ENCODE assay signal across 8 cellular contexts in the genomic region with DNA sequence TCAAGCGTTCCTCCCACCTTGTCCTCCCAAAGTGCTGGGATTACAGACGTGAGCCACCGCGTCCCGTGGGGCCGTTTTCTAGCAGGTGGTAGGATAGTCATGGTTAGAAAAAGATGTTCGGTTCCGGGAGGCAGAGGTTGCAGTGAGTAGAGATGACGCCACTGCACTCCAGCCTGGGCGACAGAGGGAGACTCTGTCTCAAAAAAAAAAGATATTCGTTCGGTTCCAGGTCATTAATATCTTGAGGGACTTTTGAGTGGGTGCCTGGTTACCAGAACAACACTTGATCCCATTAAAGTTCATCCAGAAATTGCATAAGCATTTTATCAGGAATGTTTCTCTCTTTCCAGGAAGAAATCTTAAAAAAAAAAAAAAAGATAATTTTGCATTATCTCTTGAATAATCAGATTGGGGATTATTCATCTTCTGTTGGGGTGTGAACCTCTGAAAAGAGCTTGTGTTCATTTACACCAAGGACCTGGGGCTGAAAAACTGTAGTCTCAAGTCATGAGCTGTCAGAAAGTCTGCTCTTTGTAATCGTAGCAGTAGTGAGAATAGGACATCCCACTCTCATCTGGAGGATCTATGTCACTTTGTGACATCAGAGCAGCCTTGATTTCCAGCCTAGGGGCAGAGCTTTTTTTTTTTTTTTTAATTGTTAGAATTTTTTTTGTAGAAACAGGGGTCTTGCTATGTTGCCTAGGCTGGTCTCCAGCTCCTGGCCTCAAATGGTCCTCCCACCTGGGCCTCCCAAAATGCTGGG. TPM values are rescaled to one million over a fixed set of nuclear protein-coding genes. Genes with fewer than 3 reads are reported as not detected.
A peak's percentile ranks its signal among the peaks of the same experiment; 100 is the strongest.
DNase-seq lines count a peak whose midpoint lies in the region; ATAC-seq and TF ChIP-seq lines count a peak whose summit lies in the region.

No MANE protein-coding gene starts in this region.

- no peaks in the 10 kb centered on the region for H3K36me3 ChIP-seq in OCI-LY1 (ENCODE audit: insufficient read depth, low read length)
- H3K36me3 ChIP-seq in skeletal muscle tissue (ENCODE audit: control insufficient read depth in 3 of 3, insufficient read depth in 3 of 3, low read length in 3 of 3) = peaks cover 0 to under 1% (median 0%) of the 10 kb centered on the region in 3 donors

- H3K9ac ChIP-seq in OCI-LY1 (ENCODE audit: low read length) = no peak overlapping the region
- H3K9ac ChIP-seq in skeletal muscle tissue (ENCODE audit: low read depth in 1 of 3, low read length in 3 of 3) = peak overlapping the region in 2 of 3 donors; percentile 1 to 35

- ATAC-seq in HG02840 (IDR thresholded peaks at IDR 0.05; ENCODE audit: low FRiP score, unreplicated experiment) = no peak

- no peak overlapping the region for H2AFZ ChIP-seq in OCI-LY1 (ENCODE audit: low read length)

- peaks cover 44% of the 10 kb centered on the region for H3K4me1 Mint-ChIP-seq in HFFc6 (ENCODE audit: low read depth)

- peak overlapping the region; percentile 76 for H3K4me2 ChIP-seq in OCI-LY1 (ENCODE audit: low read length)

- peak; percentile 6 for DNase-seq in HFFc6
- DNase-seq in fibroblast of peridontal ligament (ENCODE audit: extremely low read depth) = peak; percentile 29
- no peak for DNase-seq in KG1 (lab: John Stamatoyannopoulos, UW)
- no peak for DNase-seq in NOMO-1 treated with dmso at 0.1 percent for 144 hours (lab: John Stamatoyannopoulos, UW; ENCODE audit: unreplicated experiment)
- DNase-seq in activated CD8-positive, alpha-beta memory T cell treated with anti-CD3 and anti-CD28 coated beads, Interleukin-2, amount 50 U/mL, for 48 hours = no peak

- peaks cover 1% of the 10 kb centered on the region; the same call in 1 of the 2 replicates for H3K36me3 Mint-ChIP-seq in HFFc6 (ENCODE audit: low read depth)

- H3F3A ChIP-seq in OCI-LY1 (ENCODE audit: insufficient read depth, low read length) = no peaks in the 10 kb centered on the region

- H3K4me3 ChIP-seq in OCI-LY1 (ENCODE audit: low read depth, low read length, poor library complexity, severe bottlenecking) = no peak overlapping the region
- peak overlapping the region; percentile 42 to 93 (median 91) for H3K4me3 ChIP-seq in skeletal muscle tissue (ENCODE audit: low read length in 3 of 3)

- no peaks in the 10 kb centered on the region for H3K9me2 ChIP-seq in OCI-LY1 (ENCODE audit: low read depth, low read length)

- TF ChIP-seq CTCF in HFFc6 (IDR thresholded peaks at IDR 0.05) (0 out of 2 replicates have a peak, but pooled peaks have one; percentile 18), OCI-LY1 (IDR thresholded peaks at IDR 0.05; ENCODE audit: low read length) (no peak)

- peak overlapping the region; percentile 87 for H3K4me3 Mint-ChIP-seq in HFFc6

- H3K27me3 ChIP-seq in OCI-LY1 (ENCODE audit: insufficient read depth, low read length) = no peaks in the 10 kb centered on the region
- H3K27me3 ChIP-seq in skeletal muscle tissue (ENCODE audit: control insufficient read depth in 3 of 3, insufficient read depth in 3 of 3, low read length in 3 of 3) = no peaks in the 10 kb centered on the region

- H3K4me1 ChIP-seq in OCI-LY1 (ENCODE audit: insufficient read depth, low read length, severe bottlenecking) (peaks cover 38% of the 10 kb centered on the region), skeletal muscle tissue (ENCODE audit: control insufficient read depth in 3 of 3, insufficient read depth in 3 of 3, low read length in 3 of 3) (peaks cover 24 to 32% (median 31%) of the 10 kb centered on the region in 3 donors)

- H3K27ac ChIP-seq in OCI-LY1 (ENCODE audit: low read depth, low read length, poor library complexity, severe bottlenecking) (no peak overlapping the region), skeletal muscle tissue (ENCODE audit: low read depth, low read length) (peak overlapping the region; percentile 75)

- H3K9me3 Mint-ChIP-seq in HFFc6 = no peaks in the 10 kb centered on the region

- H4K20me1 ChIP-seq in OCI-LY1 (ENCODE audit: insufficient read depth, low read length) = no peaks in the 10 kb centered on the region

- H3K27me3 Mint-ChIP-seq in HFFc6 (ENCODE audit: insufficient read depth) = peaks cover 4% of the 10 kb centered on the region

- peak overlapping the region; percentile 84 for H3K27ac Mint-ChIP-seq in HFFc6

- no peaks in the 10 kb centered on the region for H3K79me2 ChIP-seq in OCI-LY1 (ENCODE audit: insufficient read depth, low read length)

- H3K9me3 ChIP-seq in OCI-LY1 (ENCODE audit: low read length) (no peaks in the 10 kb centered on the region), skeletal muscle tissue (ENCODE audit: control insufficient read depth in 3 of 3, low read length in 3 of 3) (no peaks in the 10 kb centered on the region)

RNA-seq across cellular contexts. Expression of a gene that starts 1.0 kb away (rescaled TPM):
- 100 to 1,000 TPM in 4 of 6 experiments, 10 to 100 TPM in 2; 81.3 to 125 (median 107) TPM for total RNA-seq in HFFc6 (2021; fragmentation: NEBNext Ultra II Directional; extraction: Animal tissue kit (Norgen Biotek cat#: 25700))
- total RNA-seq in skeletal muscle tissue = 32.4 TPM

RNA-seq across cellular contexts. Expression of a gene that starts 4.9 kb away (rescaled TPM):
- 1 to 10 TPM; 1.6 to 2.9 (median 2.3) TPM for total RNA-seq in HFFc6 (2021; fragmentation: NEBNext Ultra II Directional; extraction: Animal tissue kit (Norgen Biotek cat#: 25700))
- total RNA-seq in skeletal muscle tissue = not detected

RNA-seq across cellular contexts. Expression of a gene that starts 23.5 kb away (rescaled TPM):
- 10 to 100 TPM in 4 of 6 experiments, 1 to 10 TPM in 2; 7.5 to 12.5 (median 11.7) TPM for total RNA-seq in HFFc6 (2021; fragmentation: NEBNext Ultra II Directional; extraction: Animal tissue kit (Norgen Biotek cat#: 25700))
- 4.7 TPM for total RNA-seq in skeletal muscle tissue

RNA-seq across cellular contexts. Expression of a gene that starts 47.3 kb away (rescaled TPM):
- 10 to 100 TPM; 16.2 to 29.8 (median 27.1) TPM for total RNA-seq in HFFc6 (2021; fragmentation: NEBNext Ultra II Directional; extraction: Animal tissue kit (Norgen Biotek cat#: 25700))
- 7.3 TPM for total RNA-seq in skeletal muscle tissue

RNA-seq across cellular contexts. Expression of a gene that starts 47.6 kb away (rescaled TPM):
- total RNA-seq in HFFc6 (2021; fragmentation: NEBNext Ultra II Directional; extraction: Animal tissue kit (Norgen Biotek cat#: 25700)) = under 1 TPM in 2 of 6 experiments, not detected in 4; 0.23 to 0.61 TPM
- 6.8 TPM for total RNA-seq in skeletal muscle tissue

Comparison
In these comparisons a context has a peak if more than half of its experiments do, and no peak if none do; other contexts are left out.
1. DNase-seq: peak in HFFc6 (single experiment) and fibroblast of peridontal ligament (single experiment); none in KG1 (single experiment), NOMO-1 treated with dmso at 0.1 percent for 144 hours (single experiment) and activated CD8-positive, alpha-beta memory T cell treated with anti-CD3 and anti-CD28 coated beads, Interleukin-2, amount 50 U/mL, for 48 hours (single experiment).